Comparison of ENCODE assay signal across 5 cellular contexts in genomic region chrX:120146323-120146722, GRCh38. TPM values are rescaled to one million over a fixed set of nuclear protein-coding genes. Genes with fewer than 3 reads are reported as not detected.
"Had no signal": no experiment of that assay in that cellular context is flagged by ENCODE, and none has a peak within 500 bp of the region (broad histone marks: within the 10 kb centered on the region; RNA-seq: fewer than 3 reads in every experiment).

No MANE protein-coding gene starts in this region.

RNA-seq across cellular contexts. Expression of gene RHOXF2, which starts 12.1 kb away (rescaled TPM):
- total RNA-seq: GM23338, H1, H9, HT-29, IMR-90 had no signal
- polyA plus RNA-seq: H1, IMR-90 had no signal

RNA-seq across cellular contexts. Expression of gene RHOXF1, which starts 30.6 kb away (rescaled TPM):
- total RNA-seq: H1, H9, HT-29, IMR-90 had no signal
- polyA plus RNA-seq: GM23338, H1, IMR-90 had no signal
